Comparison of ENCODE assay signal across 15 cellular contexts in the genomic region with DNA sequence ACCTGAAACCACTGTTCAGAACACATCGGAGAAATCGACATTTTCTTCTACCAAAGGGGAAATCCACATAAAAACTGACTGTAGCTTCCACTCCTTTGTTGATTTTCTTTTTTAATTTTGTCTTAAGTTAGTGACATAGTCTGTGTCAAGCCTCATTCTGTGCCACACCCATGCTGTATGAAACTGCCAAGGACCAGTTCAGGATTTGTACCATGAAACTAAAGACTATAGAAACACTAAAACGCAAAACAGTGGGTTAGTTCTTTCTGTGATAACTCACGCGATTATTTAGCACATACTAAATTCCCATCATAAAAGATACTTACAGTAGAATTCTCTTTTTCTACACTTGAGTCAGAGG. TPM values are rescaled to one million over a fixed set of nuclear protein-coding genes. Genes with fewer than 3 reads are reported as not detected.
A peak's percentile ranks its signal among the peaks of the same experiment; 100 is the strongest.
DNase-seq lines count a peak whose midpoint lies in the region; ATAC-seq, FAIRE-seq and TF ChIP-seq lines count a peak whose summit lies in the region.
"Had no signal": no experiment of that assay in that cellular context is flagged by ENCODE, and none has a peak within 500 bp of the region (broad histone marks: within the 10 kb centered on the region; RNA-seq: fewer than 3 reads in every experiment).

No MANE protein-coding gene starts in this region.

- POLR2A ChIA-PET in HepG2 (lab: Yijun Ruan, JAX), result no interaction called here

- H3K27me3 Mint-ChIP-seq in brain, result no peaks in the 10 kb centered on the region
- H3K27me3 Mint-ChIP-seq in natural killer cell (ENCODE audit: low read depth in 2 of 2), result no peaks in the 10 kb centered on the region

- H4K20me1 ChIP-seq in HepG2 (ENCODE audit: insufficient read depth, low read length), result no peaks in the 10 kb centered on the region

- H3K4me1 ChIP-seq in HepG2 (ENCODE audit: insufficient read depth, low read length) (peaks cover 25% of the 10 kb centered on the region), right lobe of liver (peaks cover 0 to 9% (median 0%) of the 10 kb centered on the region in 4 donors)
- H3K4me1 ChIP-seq: parathyroid adenoma had no signal

- H3K9me3 Mint-ChIP-seq in brain (peaks cover 0 to 3% (median 0%) of the 10 kb centered on the region in 5 experiments), natural killer cell (no peaks in the 10 kb centered on the region)

- H2AFZ ChIP-seq in HepG2 (ENCODE audit: low read length), result no peak overlapping the region
- H2AFZ ChIP-seq: parathyroid adenoma had no signal

- H3K4me3 Mint-ChIP-seq in brain (no peak overlapping the region), natural killer cell (no peak overlapping the region)

- no peak for TF ChIP-seq RAD21 in HepG2 (CRISPR knock-in tag; IDR thresholded peaks at IDR 0.05)

- H3K36me3 ChIP-seq in HepG2 (replicated peaks in 1 of 2; ENCODE audit: control insufficient read depth in 1 of 2, insufficient read depth in 2 of 2, low read length in 2 of 2), result peaks cover 9 to 28% of the 10 kb centered on the region in 2 experiments; a peak in 4 of 5 replicates
- H3K36me3 ChIP-seq in right lobe of liver, result no peaks in the 10 kb centered on the region

- no peak overlapping the region for H3K4me2 ChIP-seq in HepG2 (ENCODE audit: low read depth, low read length)

- no peak for TF ChIP-seq POLR2A in HepG2 (IDR thresholded peaks at IDR 0.05; ENCODE audit: insufficient read depth in 1 of 2, low read depth in 2 of 2, low read length in 2 of 2)
- TF ChIP-seq POLR2A in right lobe of liver (IDR thresholded peaks at IDR 0.05), result no peak

- in situ Hi-C loops in HepG2 (cut with HindIII; ENCODE audit: extremely low pct_ligation_motif_present, low pct_unique_long_range_greater_than_20kb), result no loop called here

- ATAC-seq in HepG2 (no peak), right lobe of liver (no peak), natural killer cell (no peak), GM18907 (IDR thresholded peaks at IDR 0.05; ENCODE audit: unreplicated experiment) (no peak)
- ATAC-seq: Right ventricle myocardium inferior had no signal

- H3K79me2 ChIP-seq in HepG2 (ENCODE audit: insufficient read depth, low read length), result peaks cover 8% of the 10 kb centered on the region
- H3K79me2 ChIP-seq: parathyroid adenoma had no signal

- CTCF ChIA-PET in HepG2 (lab: Yijun Ruan, JAX; ENCODE audit: low intra/inter-chr PET ratio, low total read pairs), result no interaction called here

- H3K9ac ChIP-seq in HepG2 (ENCODE audit: insufficient read depth, low read depth, low read length), result no peak overlapping the region
- H3K9ac ChIP-seq: parathyroid adenoma had no signal

- no TSS peak for BruUV-seq in HepG2 (replicated peaks; lab: Mats Ljungman, UMichigan)

- H3K27ac Mint-ChIP-seq in brain, result peak overlapping the region in 3 of 5 experiments; percentile 32 to 56 (median 40)
- peak overlapping the region; percentile 61 to 82 for H3K27ac Mint-ChIP-seq in natural killer cell

- H3K36me3 Mint-ChIP-seq in brain (peaks cover 61% of the 10 kb centered on the region), natural killer cell (peaks cover 10% of the 10 kb centered on the region)

- H3K4me3 ChIP-seq in HepG2 (replicated peaks in 1 of 3; ENCODE audit: insufficient read depth in 1 of 3, low read depth in 2 of 3, low read length in 3 of 3), result no peak overlapping the region
- H3K4me3 ChIP-seq in right lobe of liver, result no peak overlapping the region

- H3K27me3 ChIP-seq in HepG2 (ENCODE audit: control insufficient read depth in 1 of 2, insufficient read depth in 2 of 2, low read length in 2 of 2), result no peaks in the 10 kb centered on the region
- H3K27me3 ChIP-seq in right lobe of liver, result no peaks in the 10 kb centered on the region

- no peak for DNase-seq in HepG2 (ENCODE audit: low spot score)
- no peak for DNase-seq in right lobe of liver
- DNase-seq in natural killer cell, result no peak
- DNase-seq in Ammon's horn (ENCODE audit: low spot score), result no peak
- DNase-seq in NCI-H510A (lab: John Stamatoyannopoulos, UW), result no peak
- DNase-seq in HK-2 (ENCODE audit: unreplicated experiment), result no peak
- DNase-seq: activated CD8-positive, alpha-beta memory T cell treated with anti-CD3 and anti-CD28 coated beads, Interleukin-2, amount 50 U/mL, for 4 hours; caudate nucleus; hypothalamus; NCI-H2081 treated with DMSO at 0.1 percent for 48 hours had no signal

- TF ChIP-seq CTCF in HepG2 (CRISPR knock-in tag; IDR thresholded peaks at IDR 0.05) (no peak), right lobe of liver (IDR thresholded peaks at IDR 0.05) (no peak), brain (conservative IDR thresholded peaks at IDR 0.05) (no peak), natural killer cell (IDR thresholded peaks at IDR 0.05) (no peak)

- TF ChIP-seq EP300 in HepG2 (IDR thresholded peaks at IDR 0.05; ENCODE audit: low read depth in 2 of 2, low read length in 2 of 2) (no peak), HepG2 (CRISPR knock-in tag; IDR thresholded peaks at IDR 0.05; ENCODE audit: borderline replicate concordance) (no peak)

- H3K27ac ChIP-seq in HepG2 (ENCODE audit: extremely low read length, insufficient read depth, low read length), result peak overlapping the region; percentile 37
- no peak overlapping the region for H3K27ac ChIP-seq in right lobe of liver
- H3K27ac ChIP-seq: parathyroid adenoma had no signal

- FAIRE-seq in HepG2 (lab: Jason Lieb, UNC), result no peak
- FAIRE-seq: H54 had no signal

- H3K9me3 ChIP-seq in HepG2 (ENCODE audit: low read length) (no peaks in the 10 kb centered on the region), right lobe of liver (no peaks in the 10 kb centered on the region)

- peaks cover 26% of the 10 kb centered on the region for H3K4me1 Mint-ChIP-seq in brain
- peaks cover 34 to 45% of the 10 kb centered on the region in 2 donors for H3K4me1 Mint-ChIP-seq in natural killer cell

- 96% methylated on average over 5 of the region's 5 CpGs for WGBS in HepG2 (ENCODE audit: low lambda C conversion rate)
- WGBS in right lobe of liver (ENCODE audit: insufficient coverage, low coverage, low lambda C conversion rate, missing lambda C conversion rate), result 93% methylated on average over 5 of the region's 5 CpGs

- intact Hi-C loops in HepG2 (cut with micrococcal nuclease; ENCODE audit: unreplicated experiment) (no loop called here), right lobe of liver (cut with DNase I) (no loop called here), natural killer cell (cut with micrococcal nuclease) (no loop called here)

TF ChIP-seq in HepG2, 621 proteins besides CTCF, POLR2A, EP300 and RAD21:
- TF ChIP-seq GLI4 (CRISPR knock-in tag; IDR thresholded peaks at IDR 0.05; ENCODE audit: borderline replicate concordance) (no peak), ZNF232 (CRISPR knock-in tag; IDR thresholded peaks at IDR 0.05; ENCODE audit: borderline replicate concordance) (no peak), ZNF558 (CRISPR knock-in tag; IDR thresholded peaks at IDR 0.05; ENCODE audit: borderline replicate concordance) (no peak), NR2F2 (IDR thresholded peaks at IDR 0.05; ENCODE audit: borderline replicate concordance, low read depth) (no peak), ZBTB3 (CRISPR knock-in tag; IDR thresholded peaks at IDR 0.05; ENCODE audit: borderline replicate concordance, low read depth) (no peak), SRSF1 (optimal IDR thresholded peaks at IDR 0.05; ENCODE audit: low read depth, low read length) (no peak), ZNF660 (CRISPR knock-in tag; IDR thresholded peaks at IDR 0.05; ENCODE audit: borderline replicate concordance, low read depth) (no peak)

RNA-seq across cellular contexts. Expression of gene UXS1, which starts 54.5 kb away (rescaled TPM):
- total RNA-seq in HepG2 (2016; rRNA removed; fragmentation: Illumina TruSeq; extraction: Trizol), result 35.4 and 53.3 TPM in 2 replicates
- total RNA-seq in HepG2 (2016; cell fraction: cytosol; rRNA removed; fragmentation: Illumina TruSeq; extraction: Trizol; ENCODE audit: low read depth), result 213 and 242 TPM in 2 replicates
- total RNA-seq in HepG2 (2016; cell fraction: insoluble cytoplasmic fraction; rRNA removed; fragmentation: Illumina TruSeq; extraction: Trizol), result 35.4 and 55.0 TPM in 2 replicates
- 82.8 and 94.5 TPM in 2 replicates for total RNA-seq in HepG2 (2016; cell fraction: membrane; rRNA removed; fragmentation: Illumina TruSeq; extraction: Trizol)
- total RNA-seq in HepG2 (2016; cell fraction: nucleus; rRNA removed; fragmentation: Illumina TruSeq; extraction: Trizol), result 81.3 and 87.6 TPM in 2 replicates
- polyA plus RNA-seq in HepG2 (2011; rRNA removed), result 110 and 117 TPM in 2 replicates
- 84.0 and 87.5 TPM in 2 replicates for polyA plus RNA-seq in HepG2 (2011; cell fraction: cytosol; rRNA removed)
- 63.2 and 66.8 TPM in 2 replicates for polyA plus RNA-seq in HepG2 (2011; cell fraction: nucleus; rRNA removed)
- 66.7 and 76.7 TPM in 2 replicates for polyA plus RNA-seq in HepG2 (2012)
- polyA plus RNA-seq in HepG2 (2016; cell fraction: cytosol; fragmentation: Illumina TruSeq; extraction: Trizol; ENCODE audit: low read depth), result 24.5 and 28.9 TPM in 2 replicates
- 51.5 and 54.9 TPM in 2 replicates for polyA plus RNA-seq in HepG2 (2016; cell fraction: insoluble cytoplasmic fraction; fragmentation: Illumina TruSeq; extraction: Trizol; ENCODE audit: low read depth)
- 39.9 TPM in 2 replicates for polyA plus RNA-seq in HepG2 (2016; cell fraction: membrane; fragmentation: Illumina TruSeq; extraction: Trizol; ENCODE audit: low read depth)
- polyA plus RNA-seq in HepG2 (2016; cell fraction: nucleus; fragmentation: Illumina TruSeq; extraction: Trizol; ENCODE audit: insufficient read depth, low read depth), result 128 and 133 TPM in 2 replicates
- polyA minus RNA-seq in HepG2 (2011; rRNA and poly(A)+ RNA removed; ENCODE audit: low replicate concordance), result 33.9 and 171 TPM in 2 replicates
- 65.9 and 83.0 TPM in 2 replicates for polyA minus RNA-seq in HepG2 (2011; cell fraction: cytosol; rRNA and poly(A)+ RNA removed)
- polyA minus RNA-seq in HepG2 (2011; cell fraction: nucleus; rRNA and poly(A)+ RNA removed), result 109 TPM in 2 replicates
- total RNA-seq in right lobe of liver, result 10 to 100 TPM in 5 of 6 experiments, 1 to 10 TPM in 1; 8.2 to 56.2 (median 14.0) TPM
- 28.1 TPM for polyA plus RNA-seq in brain (ENCODE audit: insufficient read depth, low read depth, low replicate concordance)
- 10 to 100 TPM; 36.3 to 60.4 (median 37.5) TPM for total RNA-seq in natural killer cell
